ENCODE assay signal across 21 cellular contexts in genomic region chr16:56795011-56795410, GRCh38.
"Had no signal": no experiment of that assay in that cellular context is flagged by ENCODE, and none has a peak within 500 bp of the region (broad histone marks: within the 10 kb centered on the region; RNA-seq: fewer than 3 reads in every experiment).

No MANE protein-coding gene starts in this region.

- H3K36me3 Mint-ChIP-seq: naive B cell had no signal

- H3K27ac Mint-ChIP-seq: activated CD4-positive, alpha-beta memory T cell treated with anti-CD3 and anti-CD28 coated beads, Interleukin-2, amount 10 ng/mL, durations not matched to agents 7 days and 5 days; activated naive CD4-positive, alpha-beta T cell treated with anti-CD3 and anti-CD28 coated beads, Interleukin-2, amount 50 U/mL, for 72 hours; activated T-cell treated with anti-CD3 and anti-CD28 coated beads, Interleukin-2, amount 50 U/mL, for 24 hours had no signal

- H3K27me3 Mint-ChIP-seq: activated CD4-positive, alpha-beta memory T cell treated with anti-CD3 and anti-CD28 coated beads, Interleukin-2, amount 10 ng/mL, durations not matched to agents 7 days and 5 days; activated T-cell treated with anti-CD3 and anti-CD28 coated beads, Interleukin-2, amount 50 U/mL, for 24 hours; brain; central memory CD8-positive, alpha-beta T cell; naive B cell; T-helper 17 cell had no signal

- H3K4me3 Mint-ChIP-seq: activated CD4-positive, alpha-beta memory T cell treated with anti-CD3 and anti-CD28 coated beads, Interleukin-2, amount 10 ng/mL, durations not matched to agents 7 days and 5 days; activated T-cell treated with anti-CD3 and anti-CD28 coated beads, Interleukin-2, amount 50 U/mL, for 24 hours; brain; central memory CD8-positive, alpha-beta T cell; naive B cell; T-helper 17 cell; WTC11 had no signal

- H3K9me3 Mint-ChIP-seq: activated CD4-positive, alpha-beta memory T cell treated with anti-CD3 and anti-CD28 coated beads, Interleukin-2, amount 10 ng/mL, durations not matched to agents 7 days and 5 days; activated naive CD4-positive, alpha-beta T cell treated with anti-CD3 and anti-CD28 coated beads, Interleukin-2, amount 50 U/mL, for 72 hours; activated T-cell treated with anti-CD3 and anti-CD28 coated beads, Interleukin-2, amount 50 U/mL, for 24 hours; brain; central memory CD8-positive, alpha-beta T cell; naive B cell; WTC11 had no signal

- H3K4me1 Mint-ChIP-seq: activated CD4-positive, alpha-beta memory T cell treated with anti-CD3 and anti-CD28 coated beads, Interleukin-2, amount 10 ng/mL, durations not matched to agents 7 days and 5 days had no signal

- H3K36me3 ChIP-seq: ovary, upper lobe of left lung had no signal

- H3K4me3 ChIP-seq: heart right ventricle, ovary, stomach, testis, upper lobe of left lung had no signal

- ATAC-seq: activated naive CD4-positive, alpha-beta T cell treated with anti-CD3 and anti-CD28 coated beads, Interleukin-2, amount 50 U/mL, for 72 hours; heart right ventricle; T-helper 17 cell; WTC11 had no signal

- H3K9me3 ChIP-seq: heart right ventricle, ovary, stomach, testis, upper lobe of left lung had no signal

- H3K27ac ChIP-seq: epithelial cell of prostate, heart right ventricle, ovary, stomach, testis, upper lobe of left lung had no signal

- H3K27me3 ChIP-seq: heart right ventricle, ovary, stomach, testis, upper lobe of left lung had no signal

- DNase-seq: activated CD4-positive, alpha-beta memory T cell treated with anti-CD3 and anti-CD28 coated beads, Interleukin-2, amount 10 ng/mL, durations not matched to agents 7 days and 5 days; activated CD4-positive, alpha-beta T cell treated with anti-CD3 and anti-CD28 coated beads for 4 hours; activated effector memory CD4-positive, alpha-beta T cell treated with anti-CD3 and anti-CD28 coated beads, Interleukin-2, amount 50 U/mL, for 16 hours; activated T-cell treated with anti-CD3 and anti-CD28 coated beads, Interleukin-2, amount 50 U/mL, for 24 hours; amniotic stem cell; cortex of kidney; effector memory CD4-positive, alpha-beta T cell; heart right ventricle; mammary epithelial cell; naive B cell; ovary; stimulated activated CD4-positive, alpha-beta T cell treated with anti-CD3 and anti-CD28 coated beads, Interleukin-1b, Interleukin-23, amount 100 ng/mL, for 48 hours; stomach; T-helper 17 cell; testis; upper lobe of left lung had no signal

- H3K4me1 ChIP-seq: heart right ventricle, stomach, testis, upper lobe of left lung had no signal
